Comparison of ENCODE assay signal across 14 cellular contexts in the genomic region with DNA sequence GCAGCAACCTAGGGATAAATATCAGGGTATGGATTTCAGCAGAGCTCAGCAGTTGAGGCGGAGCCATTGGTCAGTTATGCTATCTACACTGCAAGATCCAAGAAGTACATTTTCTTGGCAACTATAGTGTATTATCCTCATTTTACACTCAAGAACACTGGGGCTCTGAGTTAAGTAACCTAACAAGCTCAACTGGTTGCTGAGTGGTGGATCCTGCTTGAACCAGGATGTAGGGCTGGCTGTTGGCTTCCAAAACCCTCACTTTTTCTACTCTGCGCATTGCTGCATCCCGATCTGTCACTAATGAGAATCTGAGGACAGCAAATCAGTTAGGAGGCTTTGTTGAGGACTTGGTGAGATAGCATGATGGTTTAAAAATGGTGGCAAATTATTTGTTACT. TPM values are rescaled to one million over a fixed set of nuclear protein-coding genes. Genes with fewer than 3 reads are reported as not detected.
A peak's percentile ranks its signal among the peaks of the same experiment; 100 is the strongest.
DNase-seq lines count a peak whose midpoint lies in the region; ATAC-seq and TF ChIP-seq lines count a peak whose summit lies in the region.
"Had no signal": no experiment of that assay in that cellular context is flagged by ENCODE, and none has a peak within 500 bp of the region (broad histone marks: within the 10 kb centered on the region; RNA-seq: fewer than 3 reads in every experiment).

No MANE protein-coding gene starts in this region.

- TF ChIP-seq CTCF in MCF 10A (IDR thresholded peaks at IDR 0.05; ENCODE audit: unreplicated experiment): no peak
- TF ChIP-seq CTCF in mammary epithelial cell (conservative IDR thresholded peaks at IDR 0.05 in 1 of 2, IDR thresholded peaks at IDR 0.05 in 1 of 2; ENCODE audit: extremely low read depth in 1 of 2, insufficient read depth in 1 of 2, low read depth in 1 of 2, low read length in 2 of 2): no peak
- TF ChIP-seq CTCF in colonic mucosa (IDR thresholded peaks at IDR 0.05): no peak
- no peak for TF ChIP-seq CTCF in vagina (IDR thresholded peaks at IDR 0.05)

- H3K27ac Mint-ChIP-seq in MCF 10A (ENCODE audit: low read depth, unreplicated experiment): peak overlapping the region; percentile 78
- peak overlapping the region in 9 of 10 donors; percentile 2 to 97 (median 89) for H3K27ac Mint-ChIP-seq in naive thymus-derived CD8-positive, alpha-beta T cell
- H3K27ac Mint-ChIP-seq in T-helper 2 cell treated with Interferon-gamma antibody and Interleukin-4, amounts not matched to agents 5 μg/mL and 100 μg/mL, for 36 hours: no peak overlapping the region

- no peak for DNase-seq in MCF 10A (ENCODE audit: unreplicated experiment)
- no peak for DNase-seq in mammary epithelial cell
- DNase-seq in colonic mucosa: no peak
- DNase-seq in naive thymus-derived CD8-positive, alpha-beta T cell: no peak
- DNase-seq in vagina (ENCODE audit: extremely low spot score in 2 of 2): no peak
- DNase-seq in activated CD4-positive, alpha-beta T cell treated with anti-CD3 and anti-CD28 coated beads for 1 hour: no peak
- no peak for DNase-seq in T-helper 2 cell treated with Interferon-gamma antibody and Interleukin-4, amounts not matched to agents 5 μg/mL and 100 μg/mL, for 36 hours (ENCODE audit: low spot score)
- no peak for DNase-seq in DMS 273 treated with DMSO at 0.1 percent for 48 hours (lab: John Stamatoyannopoulos, UW)
- DNase-seq: foreskin keratinocyte, NCI-H2029 treated with DMSO at 0.1 percent for 48 hours, NCI-H774, SJCRH30, testis had no signal

- H3K4me1 Mint-ChIP-seq in MCF 10A (ENCODE audit: insufficient read depth, unreplicated experiment): peaks cover 57% of the 10 kb centered on the region
- H3K4me1 Mint-ChIP-seq in naive thymus-derived CD8-positive, alpha-beta T cell: peaks cover 25 to 58% (median 54%) of the 10 kb centered on the region in 4 donors
- H3K4me1 Mint-ChIP-seq in T-helper 2 cell treated with Interferon-gamma antibody and Interleukin-4, amounts not matched to agents 5 μg/mL and 100 μg/mL, for 36 hours (ENCODE audit: low read depth): peaks cover 19% of the 10 kb centered on the region

- no peak overlapping the region for H3K4me3 Mint-ChIP-seq in MCF 10A (ENCODE audit: unreplicated experiment)
- H3K4me3 Mint-ChIP-seq in naive thymus-derived CD8-positive, alpha-beta T cell: peak overlapping the region in 8 of 10 donors; percentile 9 to 86 (median 32)
- no peak overlapping the region for H3K4me3 Mint-ChIP-seq in T-helper 2 cell treated with Interferon-gamma antibody and Interleukin-4, amounts not matched to agents 5 μg/mL and 100 μg/mL, for 36 hours

- H3K27me3 ChIP-seq in mammary epithelial cell (ENCODE audit: insufficient read depth, low read length): no peaks in the 10 kb centered on the region
- H3K27me3 ChIP-seq in colonic mucosa: no peaks in the 10 kb centered on the region
- no peaks in the 10 kb centered on the region for H3K27me3 ChIP-seq in vagina
- H3K27me3 ChIP-seq: foreskin keratinocyte, SJCRH30, testis had no signal

- H3K9ac ChIP-seq in mammary epithelial cell (ENCODE audit: insufficient read depth, low read length): no peak overlapping the region
- H3K9ac ChIP-seq in colonic mucosa (ENCODE audit: low read depth in 2 of 2, low read length in 2 of 2): peak overlapping the region in 1 of 2 donors; percentile 93

- no peak overlapping the region for H3K4me2 ChIP-seq in mammary epithelial cell (ENCODE audit: insufficient read depth, low read depth, low read length)

- POLR2A ChIA-PET in MCF 10A (lab: Yijun Ruan, JAX): interaction anchor here (0.8 to 10.1 kb wide), 16 partner anchors 10 to 168 kb away, joined by 3 to 90 read pairs (median 4); partner anchors contain the start of genes NUP54 and STBD1
- POLR2A ChIA-PET in naive thymus-derived CD8-positive, alpha-beta T cell (lab: Charles Lee): interaction anchor here (0.9 kb wide), 2 partner anchors 36 to 67 kb away, joined by 3 read pairs; partner anchors contain the start of gene NUP54

- no peaks in the 10 kb centered on the region for H3K36me3 ChIP-seq in mammary epithelial cell (ENCODE audit: insufficient read depth, low read length)
- no peaks in the 10 kb centered on the region for H3K36me3 ChIP-seq in colonic mucosa
- H3K36me3 ChIP-seq in vagina: no peaks in the 10 kb centered on the region
- H3K36me3 ChIP-seq: SJCRH30 had no signal

- no peak overlapping the region for H3K27ac ChIP-seq in mammary epithelial cell (ENCODE audit: insufficient read depth, low read depth, low read length)
- peak overlapping the region; percentile 99 for H3K27ac ChIP-seq in colonic mucosa
- peak overlapping the region; percentile 95 for H3K27ac ChIP-seq in vagina
- H3K27ac ChIP-seq: foreskin keratinocyte, SJCRH30 had no signal

- dilution Hi-C loops in mammary epithelial cell (cut with HindIII; ENCODE audit: low sequenced_read_pairs): no loop called here

- peaks cover 34% of the 10 kb centered on the region for H3K79me2 ChIP-seq in mammary epithelial cell (ENCODE audit: insufficient read depth, low read length)

- CTCF ChIA-PET in MCF 10A (lab: Yijun Ruan, JAX) (interaction anchor here (0.5 to 2.4 kb wide), 6 partner anchors 13 to 220 kb away, joined by 3 to 7 read pairs (median 3); partner anchors contain the start of gene SHROOM3), mammary epithelial cell (lab: Charles Lee; ENCODE audit: low non-redundant PET) (no interaction called here)

- no peaks in the 10 kb centered on the region for H3K27me3 Mint-ChIP-seq in MCF 10A (ENCODE audit: insufficient read depth, unreplicated experiment)
- H3K27me3 Mint-ChIP-seq in naive thymus-derived CD8-positive, alpha-beta T cell: no peaks in the 10 kb centered on the region
- H3K27me3 Mint-ChIP-seq in T-helper 2 cell treated with Interferon-gamma antibody and Interleukin-4, amounts not matched to agents 5 μg/mL and 100 μg/mL, for 36 hours (ENCODE audit: low read depth): peaks cover 33% of the 10 kb centered on the region

- H3K9me3 ChIP-seq in mammary epithelial cell (replicated peaks; ENCODE audit: insufficient read depth, low read length) (no peaks in the 10 kb centered on the region), colonic mucosa (no peaks in the 10 kb centered on the region), vagina (no peaks in the 10 kb centered on the region)
- H3K9me3 ChIP-seq: A549, SJCRH30, testis had no signal

- H4K20me1 ChIP-seq in mammary epithelial cell (ENCODE audit: insufficient read depth, low read length): no peaks in the 10 kb centered on the region

- peaks cover 36% of the 10 kb centered on the region for H3K4me1 ChIP-seq in mammary epithelial cell (ENCODE audit: insufficient read depth, low read length)
- H3K4me1 ChIP-seq in colonic mucosa: peaks cover 11% of the 10 kb centered on the region
- H3K4me1 ChIP-seq in vagina: peaks cover 47% of the 10 kb centered on the region

- H3K9me3 Mint-ChIP-seq in MCF 10A (ENCODE audit: unreplicated experiment): no peaks in the 10 kb centered on the region
- no peaks in the 10 kb centered on the region for H3K9me3 Mint-ChIP-seq in naive thymus-derived CD8-positive, alpha-beta T cell
- H3K9me3 Mint-ChIP-seq in T-helper 2 cell treated with Interferon-gamma antibody and Interleukin-4, amounts not matched to agents 5 μg/mL and 100 μg/mL, for 36 hours: no peaks in the 10 kb centered on the region

- intact Hi-C loops in MCF 10A (cut with micrococcal nuclease): no loop called here
- intact Hi-C loops in mammary epithelial cell (cut with micrococcal nuclease): no loop called here
- intact Hi-C loops in colonic mucosa (cut with DNase I): no loop called here
- intact Hi-C loops in vagina (cut with DNase I): loop anchor here (10.0 kb wide), 2 partner anchors 90 to 530 kb away; partner anchors contain the start of gene STBD1

- no peak overlapping the region for H2AFZ ChIP-seq in mammary epithelial cell (ENCODE audit: low read depth, low read length)

- BruUV-seq in MCF 10A (replicated peaks; lab: Mats Ljungman, UMichigan) (no TSS peak), mammary epithelial cell (replicated peaks; lab: Mats Ljungman, UMichigan) (no TSS peak)

- ATAC-seq in naive thymus-derived CD8-positive, alpha-beta T cell: no peak
- ATAC-seq: A549, foreskin keratinocyte had no signal

- H3K4me3 ChIP-seq in mammary epithelial cell (replicated peaks in 1 of 3; ENCODE audit: insufficient read depth in 1 of 3, low read depth in 2 of 3, low read length in 3 of 3) (no peak overlapping the region), colonic mucosa (no peak overlapping the region), vagina (no peak overlapping the region)

- in situ Hi-C loops in mammary epithelial cell (cut with MboI; ENCODE audit: low sequenced_read_pairs in 2 of 2): no loop called here

- no peak for TF ChIP-seq POLR2A in vagina (IDR thresholded peaks at IDR 0.05)

- H3K36me3 Mint-ChIP-seq in MCF 10A (ENCODE audit: insufficient read depth, unreplicated experiment): no peaks in the 10 kb centered on the region
- H3K36me3 Mint-ChIP-seq in naive thymus-derived CD8-positive, alpha-beta T cell: no peaks in the 10 kb centered on the region
- no peaks in the 10 kb centered on the region for H3K36me3 Mint-ChIP-seq in T-helper 2 cell treated with Interferon-gamma antibody and Interleukin-4, amounts not matched to agents 5 μg/mL and 100 μg/mL, for 36 hours (ENCODE audit: low read depth)

- WGBS in mammary epithelial cell (ENCODE audit: low coverage, missing lambda C conversion rate): 100% methylated on average over 3 of the region's 3 CpGs

RNA-seq across cellular contexts. Expression of gene SCARB2, which starts 1.5 kb away (rescaled TPM):
- 67.2 and 71.4 TPM in 2 replicates for total RNA-seq in MCF 10A (2022)
- total RNA-seq in mammary epithelial cell: 100 to 1,000 TPM in 1 of 2 donors, 10 to 100 TPM in 1; 75.6 to 103 TPM
- 41.9 TPM for polyA plus RNA-seq in mammary epithelial cell
- polyA minus RNA-seq in mammary epithelial cell: 131 TPM
- total RNA-seq in colonic mucosa: 100 to 1,000 TPM; 156 to 164 TPM
- 10 to 100 TPM; 23.2 to 25.8 TPM for total RNA-seq in naive thymus-derived CD8-positive, alpha-beta T cell
- polyA plus RNA-seq in naive thymus-derived CD8-positive, alpha-beta T cell: 10 to 100 TPM; 11.0 to 14.3 (median 14.0) TPM
- total RNA-seq in vagina: 156 TPM

RNA-seq across cellular contexts. Expression of gene FAM47E, which starts 36.4 kb away (rescaled TPM):
- total RNA-seq in MCF 10A (2022) (1.0 TPM in 2 replicates), mammary epithelial cell (1 to 10 TPM in 1 of 2 donors, under 1 TPM in 1; 0.80 to 1.5 TPM), colonic mucosa (1 to 10 TPM; 3.9 to 4.8 TPM), vagina (0.49 TPM)
- 0.23 TPM for polyA plus RNA-seq in mammary epithelial cell
- polyA minus RNA-seq in mammary epithelial cell: not detected
- 1 to 10 TPM in 1 of 2 experiments, under 1 TPM in 1; 0.60 to 1.3 TPM for total RNA-seq in naive thymus-derived CD8-positive, alpha-beta T cell
- polyA plus RNA-seq in naive thymus-derived CD8-positive, alpha-beta T cell: under 1 TPM in 1 of 3 donors, not detected in 2; 0.64 TPM
- total RNA-seq: foreskin keratinocyte had no signal
- polyA plus RNA-seq: foreskin keratinocyte had no signal

Comparison
In these comparisons a context has a peak if more than half of its experiments do, and no peak if none do; other contexts are left out.
1. H3K4me3 Mint-ChIP-seq: peak in naive thymus-derived CD8-positive, alpha-beta T cell (8 of 10); none in MCF 10A (single experiment) and T-helper 2 cell treated with Interferon-gamma antibody and Interleukin-4, amounts not matched to agents 5 μg/mL and 100 μg/mL, for 36 hours (single experiment).